In the genomic region with DNA sequence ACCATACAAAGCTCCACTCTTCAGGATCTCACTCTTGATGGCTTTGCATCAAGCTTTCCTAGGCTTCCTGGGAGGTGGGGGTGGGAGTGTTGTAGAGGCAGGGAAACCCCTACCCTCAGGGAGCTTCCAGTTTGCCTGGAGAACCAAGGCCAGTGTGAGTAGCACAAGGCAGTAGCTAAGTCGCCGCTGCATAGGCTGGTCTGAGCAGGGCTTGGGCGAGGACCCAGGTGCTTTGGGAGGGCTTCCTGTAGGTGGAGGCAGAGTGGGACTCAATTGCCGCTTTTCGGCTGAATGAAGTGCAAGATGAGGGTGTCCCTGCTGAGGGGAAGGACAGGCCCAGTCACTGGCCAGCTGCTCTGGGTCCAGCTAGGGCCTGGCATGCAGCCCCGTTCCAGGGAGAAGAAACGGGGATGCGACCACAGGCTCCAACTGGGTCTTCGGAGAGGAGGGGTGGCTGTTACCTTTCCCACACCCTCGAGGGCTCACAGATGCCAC, we compare ENCODE assay signal across 19 cellular contexts. TPM values are rescaled to one million over a fixed set of nuclear protein-coding genes. Genes with fewer than 3 reads are reported as not detected.
A peak's percentile ranks its signal among the peaks of the same experiment; 100 is the strongest.
DNase-seq lines count a peak whose midpoint lies in the region; ATAC-seq, FAIRE-seq and TF ChIP-seq lines count a peak whose summit lies in the region.
"Had no signal": no experiment of that assay in that cellular context is flagged by ENCODE, and none has a peak within 500 bp of the region (broad histone marks: within the 10 kb centered on the region; RNA-seq: fewer than 3 reads in every experiment).

No MANE protein-coding gene starts in this region.

- intact Hi-C loops in mucosa of descending colon (cut with DNase I, micrococcal nuclease) = no loop called here

- no peaks in the 10 kb centered on the region for H3K9me2 ChIP-seq in SU-DHL-6 (replicated peaks; ENCODE audit: insufficient read depth, low read length)

- H4K20me1 ChIP-seq in BLaER1 treated with 17β-estradiol and CSF1 and Interleukin-3, amounts not matched to agents 10 nM and 100 nM = peaks cover 0 to 35% (median 27%) of the 10 kb centered on the region in 11 experiments; a peak in 16 of 22 replicates
- H4K20me1 ChIP-seq in SU-DHL-6 (ENCODE audit: low read depth, low read length) = no peaks in the 10 kb centered on the region

- FAIRE-seq in GM19239 (lab: Jason Lieb, UNC) = peak; percentile 39

- peak overlapping the region; percentile 89 to 99 (median 98) for H3K4me2 ChIP-seq in BLaER1 treated with 17β-estradiol and CSF1 and Interleukin-3, amounts not matched to agents 10 nM and 100 nM
- H3K4me2 ChIP-seq in SU-DHL-6 (ENCODE audit: low read depth, low read length, poor library complexity, severe bottlenecking) = peak overlapping the region; percentile 89

- peak overlapping the region in 6 of 11 experiments; percentile 34 to 87 (median 63); a peak in 8 of 22 replicates for H3K9ac ChIP-seq in BLaER1 treated with 17β-estradiol and CSF1 and Interleukin-3, amounts not matched to agents 10 nM and 100 nM
- H3K9ac ChIP-seq in SU-DHL-6 (ENCODE audit: low read length) = peak overlapping the region; percentile 100

- H3K79me2 ChIP-seq in SU-DHL-6 (ENCODE audit: insufficient read depth, low read length) = peaks cover 32% of the 10 kb centered on the region

- H3K36me3 ChIP-seq in BLaER1 treated with 17β-estradiol and CSF1 and Interleukin-3, amounts not matched to agents 10 nM and 100 nM = peaks cover 20 to 33% (median 26%) of the 10 kb centered on the region in 11 experiments
- H3K36me3 ChIP-seq in SU-DHL-6 (ENCODE audit: low read length) (peaks cover 7% of the 10 kb centered on the region; the same call in 1 of the 2 replicates), mucosa of descending colon (ENCODE audit: low read depth) (no peaks in the 10 kb centered on the region)

- peaks cover 69 to 100% (median 93%) of the 10 kb centered on the region in 10 experiments for H3K4me1 ChIP-seq in BLaER1 treated with 17β-estradiol and CSF1 and Interleukin-3, amounts not matched to agents 10 nM and 100 nM
- peaks cover 5% of the 10 kb centered on the region for H3K4me1 ChIP-seq in mucosa of descending colon (ENCODE audit: low read depth)

- peak overlapping the region in 6 of 10 experiments; percentile 3 to 91 (median 52); a peak in 8 of 20 replicates for H3K4me3 ChIP-seq in BLaER1 treated with 17β-estradiol and CSF1 and Interleukin-3, amounts not matched to agents 10 nM and 100 nM
- H3K4me3 ChIP-seq in SU-DHL-6 (ENCODE audit: insufficient read depth, low read length, poor library complexity, severe bottlenecking) = peak overlapping the region; percentile 100
- no peak overlapping the region for H3K4me3 ChIP-seq in mucosa of descending colon

- no peaks in the 10 kb centered on the region for H3K27me3 ChIP-seq in BLaER1 treated with 17β-estradiol and CSF1 and Interleukin-3, amounts not matched to agents 10 nM and 100 nM
- no peaks in the 10 kb centered on the region for H3K27me3 ChIP-seq in SU-DHL-6 (ENCODE audit: low read length)

- no peak overlapping the region for H2AFZ ChIP-seq in SU-DHL-6 (ENCODE audit: low read depth, low read length, severe bottlenecking)

- peaks cover 0 to 7% (median 0%) of the 10 kb centered on the region in 11 experiments; a peak in 3 of 22 replicates for H3K9me3 ChIP-seq in BLaER1 treated with 17β-estradiol and CSF1 and Interleukin-3, amounts not matched to agents 10 nM and 100 nM (replicated peaks in 1 of 11)
- H3K9me3 ChIP-seq in SU-DHL-6 (ENCODE audit: insufficient read depth, low read length) (no peaks in the 10 kb centered on the region), mucosa of descending colon (no peaks in the 10 kb centered on the region)

- H3F3A ChIP-seq in SU-DHL-6 (ENCODE audit: insufficient read depth) = peaks cover 77% of the 10 kb centered on the region

- no peak for DNase-seq in GM19239 (ENCODE audit: insufficient read length, low spot score)
- peak in 2 of 3 donors; percentile 10 to 33 for DNase-seq in mucosa of descending colon
- DNase-seq in nucleus accumbens (lab: John Stamatoyannopoulos, UW) = no peak
- no peak for DNase-seq in activated CD8-positive, alpha-beta memory T cell treated with anti-CD3 and anti-CD28 coated beads, Interleukin-2, amount 50 U/mL, for 4 hours
- DNase-seq: ACHN; AML-193; Calu3; CD4-positive, alpha-beta memory T cell; GOT3; Kasumi-1; MM.1S; NCI-H1092 treated with DMSO at 0.1 percent for 48 hours; NCI-H1694 treated with DMSO at 0.1 percent for 48 hours; NCI-H2107; NCI-H2227 treated with DMSO at 0.1 percent for 48 hours; SW 1271 had no signal

- peak overlapping the region in 8 of 11 experiments; percentile 7 to 87 (median 68); a peak in 13 of 22 replicates for H3K27ac ChIP-seq in BLaER1 treated with 17β-estradiol and CSF1 and Interleukin-3, amounts not matched to agents 10 nM and 100 nM
- H3K27ac ChIP-seq in SU-DHL-6 (ENCODE audit: low read depth, low read length) = peak overlapping the region; percentile 98

- ATAC-seq in mucosa of descending colon (no peak), HG02884 (IDR thresholded peaks at IDR 0.05; ENCODE audit: unreplicated experiment) (no peak)

- TF ChIP-seq CTCF in SU-DHL-6 (IDR thresholded peaks at IDR 0.05; ENCODE audit: insufficient read depth, low read length, poor library complexity, severe bottlenecking) (no peak), mucosa of descending colon (IDR thresholded peaks at IDR 0.05) (no peak)

RNA-seq across cellular contexts. Expression of gene CD79B, which starts 3.9 kb away (rescaled TPM):
- total RNA-seq in mucosa of descending colon = 1 to 10 TPM in 2 of 3 donors, under 1 TPM in 1; 0.70 to 2.4 (median 1.4) TPM
- total RNA-seq: Calu3 had no signal

RNA-seq across cellular contexts. Expression of gene GH1, which starts 9.6 kb away (rescaled TPM):
- not detected for total RNA-seq in mucosa of descending colon
- total RNA-seq: Calu3; CD4-positive, alpha-beta memory T cell had no signal

RNA-seq across cellular contexts. Expression of gene CSHL1, which starts 17.2 kb away (rescaled TPM):
- total RNA-seq in mucosa of descending colon = not detected
- total RNA-seq: Calu3; CD4-positive, alpha-beta memory T cell had no signal

RNA-seq across cellular contexts. Expression of gene CSH1, which starts 31.8 kb away (rescaled TPM):
- not detected for total RNA-seq in mucosa of descending colon
- total RNA-seq: Calu3; CD4-positive, alpha-beta memory T cell had no signal

RNA-seq across cellular contexts. Expression of gene SCN4A, which starts 44.5 kb away (rescaled TPM):
- under 1 TPM; 0.10 to 0.75 (median 0.22) TPM for total RNA-seq in mucosa of descending colon
- total RNA-seq: Calu3 had no signal

Comparison
In these comparisons a context has a peak if more than half of its experiments do, and no peak if none do; other contexts are left out.
1. DNase-seq: peak in mucosa of descending colon (2 of 3); none in GM19239 (single experiment), nucleus accumbens (0 of 56) and activated CD8-positive, alpha-beta memory T cell treated with anti-CD3 and anti-CD28 coated beads, Interleukin-2, amount 50 U/mL, for 4 hours (single experiment).